In genomic region chr2:59176737-59177136, GRCh38 we compare ENCODE assay signal across 13 cellular contexts.
DNase-seq lines count a peak whose midpoint lies in the region; ATAC-seq and TF ChIP-seq lines count a peak whose summit lies in the region.
"Had no signal": no experiment of that assay in that cellular context is flagged by ENCODE, and none has a peak within 500 bp of the region (broad histone marks: within the 10 kb centered on the region; RNA-seq: fewer than 3 reads in every experiment).

No MANE protein-coding gene starts in this region.

- CTCF ChIA-PET in HEK293T (lab: Yijun Ruan, JAX) = interaction anchor here (1.1 kb wide), 1 partner anchor 11 kb away, joined by 3 read pairs; no protein-coding TSS in a partner anchor

- DNase-seq in OCI-M1 (lab: John Stamatoyannopoulos, UW) (peak; percentile 71), HEK293T (ENCODE audit: extremely low spot score) (no peak), tibial artery (no peak), NCI-H226 (no peak), KG1 (lab: John Stamatoyannopoulos, UW) (no peak)
- DNase-seq: activated CD4-positive, alpha-beta T cell treated with anti-CD3 and anti-CD28 coated beads, Interleukin-2, amount 10 ng/mL, durations not matched to agents 7 days and 5 days; Calu3; left colon; T-helper 9 cell had no signal

- no peaks in the 10 kb centered on the region for H3K4me1 ChIP-seq in tibial artery

- H3K9me3 ChIP-seq in tibial artery = no peaks in the 10 kb centered on the region

- no peaks in the 10 kb centered on the region for H3K27me3 ChIP-seq in tibial artery

- H3K36me3 ChIP-seq in tibial artery = no peaks in the 10 kb centered on the region

- no peak overlapping the region for H3K27ac ChIP-seq in 22Rv1
- no peak overlapping the region for H3K27ac ChIP-seq in tibial artery

- H3K4me3 ChIP-seq in tibial artery = no peak overlapping the region

- peak; percentile 57 for ATAC-seq in GM18858 (IDR thresholded peaks at IDR 0.05; ENCODE audit: unreplicated experiment)
- ATAC-seq in HG03175 (IDR thresholded peaks at IDR 0.05; ENCODE audit: unreplicated experiment) = peak; percentile 61
- ATAC-seq: activated naive CD4-positive, alpha-beta T cell treated with anti-CD3 and anti-CD28 coated beads, Interleukin-2, amount 50 U/mL, for 72 hours; left colon had no signal

- POLR2A ChIA-PET in HEK293T (lab: Yijun Ruan, JAX) = no interaction called here

- intact Hi-C loops in tibial artery (cut with DNase I; ENCODE audit: low total_unique reads) = no loop called here

- TF ChIP-seq CTCF in 22Rv1 (IDR thresholded peaks at IDR 0.05) = 0 out of 2 replicates have a peak, but pooled peaks have one; percentile 5
- TF ChIP-seq CTCF in tibial artery (IDR thresholded peaks at IDR 0.05) = no peak

TF ChIP-seq in HEK293T, 16 proteins besides CTCF, POLR2A, EP300 and RAD21:
- TF ChIP-seq PKNOX1 (IDR thresholded peaks at IDR 0.05) (no peak), LEF1 (IDR thresholded peaks at IDR 0.05; ENCODE audit: borderline replicate concordance) (no peak), SUZ12 (IDR thresholded peaks at IDR 0.05) (no peak), ZNF384 (IDR thresholded peaks at IDR 0.05) (no peak), FOXM1 (IDR thresholded peaks at IDR 0.05; ENCODE audit: borderline replicate concordance) (no peak), FOXK2 (IDR thresholded peaks at IDR 0.05) (no peak), ELF4 (IDR thresholded peaks at IDR 0.05) (no peak), HDGF (IDR thresholded peaks at IDR 0.05; ENCODE audit: borderline replicate concordance) (no peak), ARNT (IDR thresholded peaks at IDR 0.05) (no peak), TARDBP (IDR thresholded peaks at IDR 0.05) (no peak), CTBP1 (IDR thresholded peaks at IDR 0.05; ENCODE audit: borderline replicate concordance) (no peak), L3MBTL2 (conservative IDR thresholded peaks at IDR 0.05) (no peak), NFRKB (IDR thresholded peaks at IDR 0.05) (no peak), FOXA1 (IDR thresholded peaks at IDR 0.05) (no peak), SP1 (IDR thresholded peaks at IDR 0.05) (no peak), BHLHE40 (IDR thresholded peaks at IDR 0.05; ENCODE audit: borderline replicate concordance) (no peak)
